In genomic region chr16:82452002-82452741, GRCh38 we compare ENCODE assay signal across 21 cellular contexts.
"Had no signal": no experiment of that assay in that cellular context is flagged by ENCODE, and none has a peak within 500 bp of the region (broad histone marks: within the 10 kb centered on the region; RNA-seq: fewer than 3 reads in every experiment).

No MANE protein-coding gene starts in this region.

- DNase-seq: activated CD4-positive, alpha-beta T cell treated with anti-CD3 and anti-CD28 coated beads, Interleukin-2, amount 10 ng/mL, durations not matched to agents 24 days and 14 days; activated CD4-positive, CD25-positive, alpha-beta regulatory T cell; activated CD8-positive, alpha-beta memory T cell treated with anti-CD3 and anti-CD28 coated beads, Interleukin-2, amount 50 U/mL, for 4 hours; activated CD8-positive, alpha-beta T cell treated with anti-CD3 and anti-CD28 coated beads, Interleukin-2, amount 10 ng/mL, durations not matched to agents 7 days and 5 days; activated gamma-delta T cell; activated naive CD8-positive, alpha-beta T cell treated with anti-CD3 and anti-CD28 coated beads for 36 hours; activated T-cell treated with anti-CD3 and anti-CD28 coated beads, Interleukin-2, amount 50 U/mL, for 48 hours; cerebellar nuclear complex; left lung; mesenchymal stem cell; occipital lobe; psoas muscle; sigmoid colon; spleen; stimulated activated CD4-positive, alpha-beta T cell treated with anti-CD3 and anti-CD28 coated beads, Interleukin-1b, Interleukin-23, amount 100 ng/mL, for 48 hours; uterus had no signal

- H3K9me3 ChIP-seq: left lung, psoas muscle, sigmoid colon, spleen, uterus had no signal

- H3K4me1 ChIP-seq: left lung, psoas muscle, sigmoid colon, spleen, uterus had no signal

- H3K27ac Mint-ChIP-seq: activated CD4-positive, alpha-beta T cell treated with anti-CD3 and anti-CD28 coated beads, Interleukin-2, amount 10 ng/mL, durations not matched to agents 24 days and 14 days; activated CD8-positive, alpha-beta T cell treated with anti-CD3 and anti-CD28 coated beads, Interleukin-2, amount 10 ng/mL, durations not matched to agents 7 days and 5 days; activated naive CD8-positive, alpha-beta T cell treated with anti-CD3 and anti-CD28 coated beads for 36 hours; brain; dendritic cell treated with granulocyte-macrophage colony-stimulating factor and Interleukin-4, amounts not matched to agents 40 ng/mL and 50 ng/mL, for 4 days; nephron had no signal

- H3K36me3 Mint-ChIP-seq: activated naive CD8-positive, alpha-beta T cell treated with anti-CD3 and anti-CD28 coated beads for 36 hours; brain had no signal

- H3K27ac ChIP-seq: epithelial cell of prostate, left lung, psoas muscle, sigmoid colon, uterus had no signal

- H3K4me1 Mint-ChIP-seq: activated CD4-positive, alpha-beta T cell treated with anti-CD3 and anti-CD28 coated beads, Interleukin-2, amount 10 ng/mL, durations not matched to agents 24 days and 14 days; activated naive CD8-positive, alpha-beta T cell treated with anti-CD3 and anti-CD28 coated beads for 36 hours had no signal

- H3K4me3 Mint-ChIP-seq: activated CD4-positive, alpha-beta T cell treated with anti-CD3 and anti-CD28 coated beads, Interleukin-2, amount 10 ng/mL, durations not matched to agents 24 days and 14 days; activated CD8-positive, alpha-beta T cell treated with anti-CD3 and anti-CD28 coated beads, Interleukin-2, amount 10 ng/mL, durations not matched to agents 7 days and 5 days; activated naive CD8-positive, alpha-beta T cell treated with anti-CD3 and anti-CD28 coated beads for 36 hours; brain; dendritic cell treated with granulocyte-macrophage colony-stimulating factor and Interleukin-4, amounts not matched to agents 40 ng/mL and 50 ng/mL, for 4 days; nephron had no signal

- ATAC-seq: activated CD8-positive, alpha-beta T cell treated with anti-CD3 and anti-CD28 coated beads, Interleukin-2, amount 10 ng/mL, durations not matched to agents 7 days and 5 days; left lung; psoas muscle had no signal

- H3K36me3 ChIP-seq: left lung, sigmoid colon, spleen, uterus had no signal

- H3K4me3 ChIP-seq: left lung, psoas muscle, sigmoid colon, spleen, uterus had no signal

- H3K27me3 ChIP-seq: left lung, sigmoid colon, uterus had no signal

- H3K9me3 Mint-ChIP-seq: activated CD4-positive, alpha-beta T cell treated with anti-CD3 and anti-CD28 coated beads, Interleukin-2, amount 10 ng/mL, durations not matched to agents 24 days and 14 days; activated naive CD8-positive, alpha-beta T cell treated with anti-CD3 and anti-CD28 coated beads for 36 hours; brain; dendritic cell treated with granulocyte-macrophage colony-stimulating factor and Interleukin-4, amounts not matched to agents 40 ng/mL and 50 ng/mL, for 4 days; nephron had no signal

- H3K27me3 Mint-ChIP-seq: activated CD4-positive, alpha-beta T cell treated with anti-CD3 and anti-CD28 coated beads, Interleukin-2, amount 10 ng/mL, durations not matched to agents 24 days and 14 days; dendritic cell treated with granulocyte-macrophage colony-stimulating factor and Interleukin-4, amounts not matched to agents 40 ng/mL and 50 ng/mL, for 4 days had no signal

- FAIRE-seq: frontal cortex had no signal
